In the genomic region with DNA sequence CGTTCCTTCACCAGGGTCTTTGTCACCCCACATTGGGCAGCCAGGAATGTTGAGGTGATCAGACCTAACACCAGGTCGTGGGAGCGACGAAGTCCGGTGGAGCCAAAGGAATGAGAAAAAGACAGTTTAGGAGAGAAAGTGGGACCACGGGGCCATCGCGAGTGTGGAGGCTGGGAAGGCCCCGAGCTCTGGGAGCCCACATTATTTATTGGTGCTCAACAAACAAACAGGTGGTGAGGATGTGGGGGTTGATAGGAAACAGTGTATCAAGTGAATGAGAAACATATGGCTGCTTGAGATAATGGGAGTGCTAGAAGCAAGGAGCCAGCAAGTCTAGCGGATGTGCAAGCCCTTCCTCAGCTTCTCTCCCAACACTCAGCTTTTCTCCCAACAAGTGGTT, we compare ENCODE assay signal across 17 cellular contexts.
"Had no signal": no experiment of that assay in that cellular context is flagged by ENCODE, and none has a peak within 500 bp of the region (broad histone marks: within the 10 kb centered on the region; RNA-seq: fewer than 3 reads in every experiment).

No MANE protein-coding gene starts in this region.

- H3K27me3 ChIP-seq: MG63 had no signal

- H3K9me3 ChIP-seq: SK-N-SH had no signal

- H3K36me3 ChIP-seq: MG63 had no signal

- H3K4me3 ChIP-seq: MG63 had no signal

- DNase-seq: Karpas-422, KG1, MG63, NCI-H1092, NCI-H1436, NCI-H187, NCI-H2029, NCI-H226, NCI-H446 treated with DMSO at 0.1 percent for 48 hours, NCI-H510A treated with DMSO at 0.1 percent for 48 hours, NCI-H69, NCI-H774, RPMI8226, SHP77, SK-N-SH, SW 1271, T-cell had no signal

- ATAC-seq: T-cell had no signal
